Comparison of ENCODE assay signal across 14 cellular contexts in genomic region chr3:133457465-133458067, GRCh38. TPM values are rescaled to one million over a fixed set of nuclear protein-coding genes. Genes with fewer than 3 reads are reported as not detected.
DNase-seq lines count a peak whose midpoint lies in the region; ATAC-seq, FAIRE-seq and TF ChIP-seq lines count a peak whose summit lies in the region.
"Had no signal": no experiment of that assay in that cellular context is flagged by ENCODE, and none has a peak within 500 bp of the region (broad histone marks: within the 10 kb centered on the region; RNA-seq: fewer than 3 reads in every experiment).

No MANE protein-coding gene starts in this region.

- intact Hi-C loops in heart left ventricle (cut with DNase I) (no loop called here), K562 (cut with micrococcal nuclease) (no loop called here)

- no peaks in the 10 kb centered on the region for H3K27me3 Mint-ChIP-seq in type B pancreatic cell
- H3K27me3 Mint-ChIP-seq: activated CD4-positive, alpha-beta memory T cell treated with anti-CD3 and anti-CD28 coated beads for 36 hours; activated naive CD8-positive, alpha-beta T cell had no signal

- H3K27ac ChIP-seq in cardiac muscle cell (no peak overlapping the region), heart left ventricle (no peak overlapping the region), K562 (ENCODE audit: extremely low read depth, low read depth, low read length) (no peak overlapping the region)

- H3K4me1 Mint-ChIP-seq in type B pancreatic cell (ENCODE audit: unreplicated experiment) = peaks cover 35% of the 10 kb centered on the region

- H3K79me2 ChIP-seq in Loucy (ENCODE audit: insufficient read depth, low read length) (no peaks in the 10 kb centered on the region), K562 (ENCODE audit: control insufficient read depth, insufficient read depth, low read length) (no peaks in the 10 kb centered on the region)

- H3K27me3 ChIP-seq in cardiac muscle cell (no peaks in the 10 kb centered on the region), heart left ventricle (no peaks in the 10 kb centered on the region), Loucy (ENCODE audit: insufficient read depth, low read length, poor library complexity, severe bottlenecking) (no peaks in the 10 kb centered on the region), K562 (ENCODE audit: control insufficient read depth in 2 of 2, insufficient read depth in 2 of 2, low read length in 2 of 2) (no peaks in the 10 kb centered on the region; a peak in 1 of 5 replicates)

- POLR2A ChIA-PET in K562 (lab: Yijun Ruan, JAX) = no interaction called here

- H3K4me1 ChIP-seq in cardiac muscle cell (ENCODE audit: low read depth) (no peaks in the 10 kb centered on the region), heart left ventricle (peaks cover 0 to 15% (median 4%) of the 10 kb centered on the region in 12 donors), Loucy (ENCODE audit: insufficient read depth, low read length, poor library complexity, severe bottlenecking) (peaks cover 7% of the 10 kb centered on the region), K562 (replicated peaks in 1 of 2; ENCODE audit: control insufficient read depth in 2 of 2, insufficient read depth in 2 of 2, low read length in 2 of 2) (no peaks in the 10 kb centered on the region)

- peaks cover 7% of the 10 kb centered on the region for H3K9me3 Mint-ChIP-seq in type B pancreatic cell
- H3K9me3 Mint-ChIP-seq: activated CD4-positive, alpha-beta memory T cell treated with anti-CD3 and anti-CD28 coated beads for 36 hours had no signal

- H3K36me3 ChIP-seq in cardiac muscle cell (no peaks in the 10 kb centered on the region), heart left ventricle (no peaks in the 10 kb centered on the region), Loucy (ENCODE audit: insufficient read depth, low read length) (no peaks in the 10 kb centered on the region), K562 (ENCODE audit: control insufficient read depth, insufficient read depth, low read length) (no peaks in the 10 kb centered on the region)

- H2AFZ ChIP-seq in Loucy (ENCODE audit: low read length) (no peak overlapping the region), K562 (ENCODE audit: low read depth, low read length) (no peak overlapping the region)

- no peak overlapping the region for H3K4me3 ChIP-seq in cardiac muscle cell
- H3K4me3 ChIP-seq in heart left ventricle = no peak overlapping the region
- no peak overlapping the region for H3K4me3 ChIP-seq in Loucy (ENCODE audit: low read length, poor library complexity, severe bottlenecking)
- H3K4me3 ChIP-seq in K562 = no peak overlapping the region

- FAIRE-seq in K562 (lab: Jason Lieb, UNC) = no peak

- no peak overlapping the region for H3K27ac Mint-ChIP-seq in type B pancreatic cell
- H3K27ac Mint-ChIP-seq: activated CD4-positive, alpha-beta memory T cell treated with anti-CD3 and anti-CD28 coated beads for 36 hours; activated naive CD8-positive, alpha-beta T cell had no signal

- H4K20me1 ChIP-seq in Loucy (ENCODE audit: insufficient read depth, low read length, poor library complexity, severe bottlenecking) (no peaks in the 10 kb centered on the region), K562 (replicated peaks; ENCODE audit: control insufficient read depth, insufficient read depth, low read length) (no peaks in the 10 kb centered on the region)

- H3K9me3 ChIP-seq in cardiac muscle cell (ENCODE audit: low read depth) (no peaks in the 10 kb centered on the region), heart left ventricle (no peaks in the 10 kb centered on the region), Loucy (ENCODE audit: insufficient read depth, low read depth, low read length) (no peaks in the 10 kb centered on the region), K562 (replicated peaks; ENCODE audit: control insufficient read depth, insufficient read depth, low read depth, low read length) (no peaks in the 10 kb centered on the region)

- ATAC-seq in heart left ventricle (no peak), K562 (peak; percentile 50; the same call in 1 of the 3 replicates), HG03354 (IDR thresholded peaks at IDR 0.05; ENCODE audit: poor library complexity, severe bottlenecking, unreplicated experiment) (no peak)

- H3K9me1 ChIP-seq in K562 (ENCODE audit: control insufficient read depth, insufficient read depth, low read length) = no peaks in the 10 kb centered on the region

- H3K9me2 ChIP-seq in Loucy (replicated peaks; ENCODE audit: low read depth, low read length) = no peaks in the 10 kb centered on the region

- DNase-seq in cardiac muscle cell (ENCODE audit: low read depth in 1 of 2, low spot score in 1 of 2) (peak in 1 of 2 donors; percentile 20), heart left ventricle (no peak), K562 (ENCODE audit: extremely low read depth in 1 of 4, low spot score in 3 of 4) (peak in 3 of 4 experiments; percentile 9 to 12 (median 11)), type B pancreatic cell (ENCODE audit: extremely low spot score, unreplicated experiment) (no peak), COLO668 (lab: John Stamatoyannopoulos, UW; ENCODE audit: unreplicated experiment) (no peak)
- no peak for DNase-seq in activated naive CD4-positive, alpha-beta T cell treated with Interleukin-2 at 50 U/mL for 16 hours
- DNase-seq: activated CD4-positive, alpha-beta memory T cell treated with anti-CD3 and anti-CD28 coated beads for 36 hours; C1 segment of cervical spinal cord; effector memory CD4-positive, alpha-beta T cell; NCI-H510A had no signal

- 83 to 88% (median 86%) methylated on average over 1 of the region's 1 CpG for WGBS in heart left ventricle, 4 donors
- WGBS in K562 (ENCODE audit: insufficient coverage, low coverage, missing lambda C conversion rate) = 0% methylated on average over 1 of the region's 1 CpG

- TF ChIP-seq POLR2A in heart left ventricle (IDR thresholded peaks at IDR 0.05) (no peak), K562 (conservative IDR thresholded peaks at IDR 0.05) (no peak)

- TF ChIP-seq EP300 in K562 (IDR thresholded peaks at IDR 0.05; ENCODE audit: low read length) = no peak

- H3K36me3 Mint-ChIP-seq in type B pancreatic cell = no peaks in the 10 kb centered on the region
- H3K36me3 Mint-ChIP-seq: activated CD4-positive, alpha-beta memory T cell treated with anti-CD3 and anti-CD28 coated beads for 36 hours; activated naive CD8-positive, alpha-beta T cell had no signal

- TF ChIP-seq RAD21 in K562 (CRISPR knock-in tag; conservative IDR thresholded peaks at IDR 0.05 in 1 of 2, IDR thresholded peaks at IDR 0.05 in 1 of 2) = 0 out of 4 replicates have a peak, but pooled peaks of 1 of the 2 experiments have one; percentile 2

- H3K4me3 Mint-ChIP-seq in type B pancreatic cell = no peak overlapping the region
- H3K4me3 Mint-ChIP-seq: activated CD4-positive, alpha-beta memory T cell treated with anti-CD3 and anti-CD28 coated beads for 36 hours; activated naive CD8-positive, alpha-beta T cell had no signal

- CTCF ChIA-PET in K562 (lab: Yijun Ruan, JAX; ENCODE audit: low intra/inter-chr PET ratio) = no interaction called here

- H3K4me2 ChIP-seq in Loucy (ENCODE audit: low read depth, low read length, poor library complexity, severe bottlenecking) (no peak overlapping the region), K562 (ENCODE audit: insufficient read depth, low read length) (no peak overlapping the region)

- H3K9ac ChIP-seq in Loucy (ENCODE audit: low read depth, low read length, poor library complexity, severe bottlenecking) = no peak overlapping the region
- H3K9ac ChIP-seq in K562 (ENCODE audit: insufficient read depth in 1 of 2, low read depth in 2 of 2, low read length in 2 of 2) = no peak overlapping the region

- BruUV-seq in K562 (replicated peaks; lab: Mats Ljungman, UMichigan) = no TSS peak

- in situ Hi-C loops in K562 (cut with MboI) = no loop called here

- no peaks in the 10 kb centered on the region for H3F3A ChIP-seq in Loucy (ENCODE audit: low read depth)

- TF ChIP-seq CTCF in cardiac muscle cell (IDR thresholded peaks at IDR 0.05; ENCODE audit: low read depth, low read length) (peak; percentile 19), heart left ventricle (IDR thresholded peaks at IDR 0.05) (peak in 2 of 12 donors; percentile 9 to 13), Loucy (conservative IDR thresholded peaks at IDR 0.05; ENCODE audit: low read length) (peak; percentile 53), K562 (IDR thresholded peaks at IDR 0.05 in 2 of 3, conservative IDR thresholded peaks at IDR 0.05 in 1 of 3; ENCODE audit: insufficient read depth in 2 of 3, low read depth in 1 of 3, low read length in 3 of 3) (peak in 2 of 3 experiments; percentile 25 to 48; a peak in 2 of 6 replicates), type B pancreatic cell (conservative IDR thresholded peaks at IDR 0.05) (peak; percentile 59)

RNA-seq across cellular contexts. Expression of gene BFSP2, which starts 57.7 kb away (rescaled TPM):
- total RNA-seq in cardiac muscle cell (not detected in 2 replicates), heart left ventricle (not detected), K562 (2014; rRNA removed) (not detected in 2 replicates), K562 (2014; rRNA removed; fragmentation: Illumina TruSeq; extraction: Trizol) (not detected in 2 replicates), K562 (2015; rRNA removed; fragmentation: Illumina TruSeq; extraction: Trizol) (not detected in 2 replicates), K562 (2021) (not detected in 2 replicates), type B pancreatic cell (ENCODE audit: low replicate concordance) (not detected in 2 replicates)
- polyA plus RNA-seq in cardiac muscle cell (not detected in 2 replicates), heart left ventricle (not detected), K562 (2011; rRNA removed) (not detected in 2 replicates), K562 (2014; fragmentation: Illumina TruSeq; extraction: Trizol) (not detected in 2 replicates), K562 (2014; fragmentation: Nextera tagmentation; extraction: Ambion mirVana) (not detected), K562 (2014; rRNA removed) (not detected in 2 replicates)
- not detected in 2 replicates for total RNA-seq in K562 (2011; cell fraction: chromatin; rRNA removed; ENCODE audit: low replicate concordance)
- not detected in 2 replicates for total RNA-seq in K562 (2011; cell fraction: nucleolus; rRNA removed)
- not detected in 2 replicates for total RNA-seq in K562 (2011; cell fraction: nucleoplasm; rRNA removed)
- not detected in 2 replicates for polyA plus RNA-seq in K562 (2011; cell fraction: cytosol; rRNA removed)
- polyA plus RNA-seq in K562 (2011; cell fraction: nucleus; rRNA removed) = not detected in 2 replicates
- polyA plus RNA-seq in K562 (2012) = not detected in 2 replicates
- not detected in 2 replicates for polyA minus RNA-seq in K562 (2011; rRNA and poly(A)+ RNA removed)
- not detected in 2 replicates for polyA minus RNA-seq in K562 (2011; cell fraction: cytosol; rRNA and poly(A)+ RNA removed)
- not detected in 2 replicates for polyA minus RNA-seq in K562 (2011; cell fraction: nucleus; rRNA and poly(A)+ RNA removed)
- total RNA-seq: activated CD4-positive, alpha-beta memory T cell treated with anti-CD3 and anti-CD28 coated beads for 36 hours; mucosa of gallbladder had no signal

Comparison
In these comparisons a context has a peak if more than half of its experiments do, and no peak if none do; other contexts are left out.
1. DNase-seq: peak in K562 (3 of 4); none in heart left ventricle (0 of 5), type B pancreatic cell (single experiment), COLO668 (single experiment) and activated naive CD4-positive, alpha-beta T cell treated with Interleukin-2 at 50 U/mL for 16 hours (single experiment).